8 cellular contexts compared by ENCODE assay signal in the genomic region with DNA sequence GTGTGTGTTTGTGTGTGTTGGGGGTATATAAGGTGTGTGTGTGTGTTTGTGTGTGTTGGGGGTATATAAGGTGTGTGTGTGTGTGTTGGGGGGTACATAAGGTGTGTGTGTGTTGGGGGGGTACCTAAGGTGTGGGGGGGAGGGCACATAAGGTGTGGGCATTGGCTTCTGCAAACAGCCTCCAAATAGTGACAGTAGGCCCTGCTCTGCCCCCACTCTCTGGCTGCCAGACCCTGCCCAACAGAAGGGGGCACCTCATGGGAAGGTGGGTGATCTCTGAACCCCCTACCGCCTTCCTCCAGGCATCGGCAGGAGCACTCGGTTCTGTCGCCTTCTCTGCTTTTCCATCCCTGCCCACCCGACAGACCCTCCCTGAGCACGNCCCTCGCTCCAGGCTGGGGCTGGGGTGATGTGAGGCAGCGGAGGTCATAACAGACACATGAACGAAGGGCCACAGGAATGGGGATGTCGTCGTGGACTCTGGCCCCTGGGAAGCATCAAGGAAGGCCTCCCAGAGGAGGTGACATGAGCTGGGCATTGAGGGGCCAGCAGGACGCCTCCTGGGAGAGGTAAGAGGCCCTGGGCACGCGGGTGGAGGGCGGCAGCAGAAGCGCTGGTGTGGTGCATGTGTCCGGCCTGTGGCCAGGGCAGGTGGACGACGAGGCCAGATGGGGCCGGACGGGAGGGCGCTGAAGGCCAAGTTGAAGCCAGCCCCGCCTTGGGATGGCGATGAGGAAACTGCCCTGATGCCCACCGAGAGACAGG. TPM values are rescaled to one million over a fixed set of nuclear protein-coding genes. Genes with fewer than 3 reads are reported as not detected.
DNase-seq lines count a peak whose midpoint lies in the region; ATAC-seq, FAIRE-seq and TF ChIP-seq lines count a peak whose summit lies in the region.

No MANE protein-coding gene starts in this region.

- no peak for TF ChIP-seq CTCF in RWPE2 (IDR thresholded peaks at IDR 0.05; ENCODE audit: poor library complexity, severe bottlenecking)
- TF ChIP-seq CTCF in D721Med (IDR thresholded peaks at IDR 0.05; ENCODE audit: insufficient read depth, missing control alignments): no peak

- H3K27ac ChIP-seq in RWPE2 (ENCODE audit: poor library complexity, severe bottlenecking): peak overlapping the region; percentile 48
- H3K27ac ChIP-seq in ectodermal cell (ENCODE audit: insufficient read depth, low read depth, low read length, poor library complexity, severe bottlenecking): no peak overlapping the region
- no peak overlapping the region for H3K27ac ChIP-seq in muscle layer of duodenum (ENCODE audit: low read length)

- DNase-seq in RWPE2 (ENCODE audit: low spot score): no peak
- DNase-seq in D721Med (ENCODE audit: insufficient read length, low spot score): no peak
- no peak for DNase-seq in C1 segment of cervical spinal cord (lab: John Stamatoyannopoulos, UW)
- DNase-seq in kidney glomerular epithelial cell (lab: John Stamatoyannopoulos, UW): no peak

- H3K4me1 ChIP-seq in RWPE2 (ENCODE audit: insufficient read depth, poor library complexity, severe bottlenecking) (no peaks in the 10 kb centered on the region), ectodermal cell (ENCODE audit: control insufficient read depth, insufficient read depth, low read length) (peaks cover 6% of the 10 kb centered on the region), muscle layer of duodenum (ENCODE audit: control insufficient read depth in 1 of 2, insufficient read depth in 2 of 2, low read length in 2 of 2) (peaks cover 0 to 7% of the 10 kb centered on the region in 2 donors)

- H3K27me3 ChIP-seq in RWPE2 (ENCODE audit: insufficient read depth, poor library complexity, severe bottlenecking): peaks cover 14% of the 10 kb centered on the region
- peaks cover 40% of the 10 kb centered on the region for H3K27me3 ChIP-seq in ectodermal cell (ENCODE audit: control insufficient read depth, insufficient read depth, low read length, poor library complexity, severe bottlenecking)
- H3K27me3 ChIP-seq in muscle layer of duodenum (ENCODE audit: low read depth, low read length): peaks cover 3% of the 10 kb centered on the region

- peak overlapping the region; percentile 63 for H3K4me3 ChIP-seq in RWPE2 (ENCODE audit: severe bottlenecking)
- H3K4me3 ChIP-seq in ectodermal cell (ENCODE audit: insufficient read depth, low read depth, low read length): peak overlapping the region; percentile 41
- peak overlapping the region; percentile 55 to 66 for H3K4me3 ChIP-seq in muscle layer of duodenum (ENCODE audit: low read depth in 1 of 2, low read length in 2 of 2)

- H3K36me3 ChIP-seq in RWPE2 (ENCODE audit: low read depth): no peaks in the 10 kb centered on the region
- no peaks in the 10 kb centered on the region for H3K36me3 ChIP-seq in ectodermal cell (ENCODE audit: control insufficient read depth, insufficient read depth, low read length)
- H3K36me3 ChIP-seq in muscle layer of duodenum (ENCODE audit: control insufficient read depth in 1 of 2, insufficient read depth in 2 of 2, low read length in 2 of 2): no peaks in the 10 kb centered on the region

- 40 to 44% methylated on average over 25 of the region's 25 CpGs for WGBS in ectodermal cell, 2 experiments

- ATAC-seq in GM21737 (IDR thresholded peaks at IDR 0.05; ENCODE audit: unreplicated experiment) (peak; percentile 30), RWPE2 (ENCODE audit: low read depth) (peak; percentile 73), HG02678 (IDR thresholded peaks at IDR 0.05; ENCODE audit: unreplicated experiment) (no peak)

- H3K9me3 ChIP-seq in RWPE2 (ENCODE audit: severe bottlenecking) (no peaks in the 10 kb centered on the region), ectodermal cell (ENCODE audit: control insufficient read depth, low read length) (no peaks in the 10 kb centered on the region), muscle layer of duodenum (ENCODE audit: control insufficient read depth in 1 of 2, low read length in 2 of 2) (no peaks in the 10 kb centered on the region)

- no peak for FAIRE-seq in D721Med (lab: Jason Lieb, UNC)

RNA-seq across cellular contexts. Expression of a gene that starts 43.4 kb away (rescaled TPM):
- 9.1 TPM for polyA plus RNA-seq in ectodermal cell (2013, experiment 1 of 4)
- 9.1 TPM for polyA plus RNA-seq in ectodermal cell (2013, experiment 2 of 4)
- 7.6 TPM for polyA plus RNA-seq in ectodermal cell (2013, experiment 3 of 4)
- polyA plus RNA-seq in ectodermal cell (2013, experiment 4 of 4): 8.1 TPM
